13 cellular contexts compared by ENCODE assay signal in genomic region chr3:155231792-155232191, GRCh38.
A peak's percentile ranks its signal among the peaks of the same experiment; 100 is the strongest.
DNase-seq lines count a peak whose midpoint lies in the region; ATAC-seq, FAIRE-seq and TF ChIP-seq lines count a peak whose summit lies in the region.
"Had no signal": no experiment of that assay in that cellular context is flagged by ENCODE, and none has a peak within 500 bp of the region (broad histone marks: within the 10 kb centered on the region; RNA-seq: fewer than 3 reads in every experiment).

No MANE protein-coding gene starts in this region.

- no peaks in the 10 kb centered on the region for H3K27me3 Mint-ChIP-seq in Calu3 (ENCODE audit: unreplicated experiment)

- H3K27me3 ChIP-seq in mesenchymal stem cell (ENCODE audit: control insufficient read depth in 1 of 2, insufficient read depth in 1 of 2, low read length in 2 of 2) (no peaks in the 10 kb centered on the region), esophagus squamous epithelium (no peaks in the 10 kb centered on the region), MG63 (no peaks in the 10 kb centered on the region), pancreas (no peaks in the 10 kb centered on the region)

- no peak overlapping the region for H2AFZ ChIP-seq in mesenchymal stem cell (ENCODE audit: low read depth, low read length)

- H3K79me1 ChIP-seq in mesenchymal stem cell (replicated peaks; ENCODE audit: low read length, poor library complexity, severe bottlenecking) = no peaks in the 10 kb centered on the region

- H3K4ac ChIP-seq in mesenchymal stem cell (ENCODE audit: low read depth in 1 of 2, low read length in 2 of 2) = no peak overlapping the region

- no peak overlapping the region for H2AK5ac ChIP-seq in mesenchymal stem cell (ENCODE audit: low read length, severe bottlenecking)

- H3K14ac ChIP-seq in mesenchymal stem cell (ENCODE audit: low read length in 2 of 2) = no peak overlapping the region

- peaks cover 26% of the 10 kb centered on the region for H3K4me1 Mint-ChIP-seq in Calu3 (ENCODE audit: low read depth, unreplicated experiment)
- H3K4me1 Mint-ChIP-seq: activated naive CD8-positive, alpha-beta T cell treated with anti-CD3 and anti-CD28 coated beads, Interleukin-2, amount 10 ng/mL, durations not matched to agents 7 days and 5 days had no signal

- H3K27ac ChIP-seq in mesenchymal stem cell (ENCODE audit: low read length, poor library complexity, severe bottlenecking) (no peak overlapping the region), esophagus squamous epithelium (peak overlapping the region in 2 of 4 donors; percentile 64 to 68), pancreas (no peak overlapping the region)

- H3K4me3 ChIP-seq in mesenchymal stem cell (ENCODE audit: insufficient read depth in 1 of 2, low read depth in 1 of 2, low read length in 2 of 2) = no peak overlapping the region
- no peak overlapping the region for H3K4me3 ChIP-seq in esophagus squamous epithelium
- H3K4me3 ChIP-seq in MG63 = no peak overlapping the region
- H3K4me3 ChIP-seq in pancreas = no peak overlapping the region

- TF ChIP-seq POLR2A in esophagus squamous epithelium (IDR thresholded peaks at IDR 0.05) = no peak

- H2BK5ac ChIP-seq in mesenchymal stem cell (ENCODE audit: low read depth, low read length, poor library complexity, severe bottlenecking) = no peak overlapping the region

- H4K91ac ChIP-seq in mesenchymal stem cell (ENCODE audit: low read length) = no peak overlapping the region

- ATAC-seq in GM21515 (IDR thresholded peaks at IDR 0.05; ENCODE audit: unreplicated experiment) (peak; percentile 59), HG03432 (IDR thresholded peaks at IDR 0.05; ENCODE audit: unreplicated experiment) (peak; percentile 64), pancreas (no peak)
- ATAC-seq: activated CD4-positive, CD25-positive, alpha-beta regulatory T cell treated with anti-CD3 and anti-CD28 coated beads, Interleukin-2, amount 50 U/mL, for 24 hours had no signal

- H3K23ac ChIP-seq in mesenchymal stem cell (ENCODE audit: low read length in 2 of 2) = no peak overlapping the region

- no peak overlapping the region for H2BK15ac ChIP-seq in mesenchymal stem cell (ENCODE audit: low read depth, poor library complexity, severe bottlenecking)

- H4K8ac ChIP-seq in mesenchymal stem cell (ENCODE audit: low read length) = no peak overlapping the region

- no peak for DNase-seq in Calu3
- no peak for DNase-seq in mesenchymal stem cell
- DNase-seq in esophagus squamous epithelium (lab: John Stamatoyannopoulos, UW) = no peak
- no peak for DNase-seq in CD1c-positive myeloid dendritic cell (ENCODE audit: extremely low spot score)
- no peak for DNase-seq in MG63
- DNase-seq in pancreas = no peak
- DNase-seq: activated naive CD8-positive, alpha-beta T cell treated with anti-CD3 and anti-CD28 coated beads, Interleukin-2, amount 10 ng/mL, durations not matched to agents 7 days and 5 days; erythroblast; NCI-H2171; stimulated activated CD8-positive, alpha-beta memory T cell treated with anti-CD3 and anti-CD28 coated beads, Interleukin-4, amount 100 ng/mL, for 48 hours had no signal

- no peak overlapping the region for H3K4me2 ChIP-seq in mesenchymal stem cell (ENCODE audit: low read length, poor library complexity, severe bottlenecking)

- H3K4me3 Mint-ChIP-seq in Calu3 (ENCODE audit: low read depth, unreplicated experiment) = no peak overlapping the region
- H3K4me3 Mint-ChIP-seq: activated naive CD8-positive, alpha-beta T cell treated with anti-CD3 and anti-CD28 coated beads, Interleukin-2, amount 10 ng/mL, durations not matched to agents 7 days and 5 days had no signal

- 99% methylated on average over 2 of the region's 2 CpGs for WGBS in mesenchymal stem cell
- 74 to 94% methylated on average over 2 of the region's 2 CpGs for WGBS in esophagus squamous epithelium, 2 donors
- WGBS in pancreas, 2 donors = 96 to 100% methylated on average over 2 of the region's 2 CpGs

- peak overlapping the region; percentile 69 for H3K27ac Mint-ChIP-seq in Calu3 (ENCODE audit: unreplicated experiment)
- H3K27ac Mint-ChIP-seq: activated naive CD8-positive, alpha-beta T cell treated with anti-CD3 and anti-CD28 coated beads, Interleukin-2, amount 10 ng/mL, durations not matched to agents 7 days and 5 days had no signal

- intact Hi-C loops in Calu3 (cut with micrococcal nuclease; ENCODE audit: unreplicated experiment) (loop anchor here (2.0 kb wide), 1 partner anchor 91 kb away; no protein-coding TSS in a partner anchor), esophagus squamous epithelium (cut with DNase I) (no loop called here), pancreas (cut with DNase I) (no loop called here)

- peaks cover 5% of the 10 kb centered on the region for H3K36me3 Mint-ChIP-seq in Calu3 (ENCODE audit: insufficient read depth, unreplicated experiment)
- H3K36me3 Mint-ChIP-seq: activated naive CD8-positive, alpha-beta T cell treated with anti-CD3 and anti-CD28 coated beads, Interleukin-2, amount 10 ng/mL, durations not matched to agents 7 days and 5 days had no signal

- peak overlapping the region; percentile 13 for H3K9ac ChIP-seq in mesenchymal stem cell (ENCODE audit: low read length)

- H3K9me3 ChIP-seq in mesenchymal stem cell (ENCODE audit: control insufficient read depth, low read length) (peaks cover 4% of the 10 kb centered on the region), esophagus squamous epithelium (no peaks in the 10 kb centered on the region), MG63 (no peaks in the 10 kb centered on the region), pancreas (no peaks in the 10 kb centered on the region)

- H2BK12ac ChIP-seq in mesenchymal stem cell (ENCODE audit: low read length in 2 of 2) = no peak overlapping the region

- peaks cover 5% of the 10 kb centered on the region for H3K4me1 ChIP-seq in mesenchymal stem cell (ENCODE audit: control insufficient read depth, insufficient read depth, low read depth, low read length)
- H3K4me1 ChIP-seq in esophagus squamous epithelium = peaks cover 0 to 10% (median 4%) of the 10 kb centered on the region in 3 donors
- H3K4me1 ChIP-seq in pancreas = peaks cover 0 to 9% (median 5%) of the 10 kb centered on the region in 3 donors

- no peak for FAIRE-seq in pancreas (lab: Jason Lieb, UNC)

- no peaks in the 10 kb centered on the region for H3K9me3 Mint-ChIP-seq in Calu3 (ENCODE audit: low read depth, unreplicated experiment)
- H3K9me3 Mint-ChIP-seq: activated naive CD8-positive, alpha-beta T cell treated with anti-CD3 and anti-CD28 coated beads, Interleukin-2, amount 10 ng/mL, durations not matched to agents 7 days and 5 days had no signal

- peak overlapping the region in 1 of 2 experiments; percentile 64 for H3K18ac ChIP-seq in mesenchymal stem cell (ENCODE audit: low read depth in 1 of 2, low read length in 2 of 2)

- TF ChIP-seq CTCF in Calu3 (IDR thresholded peaks at IDR 0.05; ENCODE audit: unreplicated experiment) (no peak), esophagus squamous epithelium (IDR thresholded peaks at IDR 0.05) (no peak), pancreas (IDR thresholded peaks at IDR 0.05) (no peak)

- CTCF ChIA-PET in Calu3 (lab: Charles Lee) = interaction anchor here (1.2 kb wide), 1 partner anchor 72 kb away, joined by 4 read pairs; no protein-coding TSS in a partner anchor

- no peak overlapping the region for H2BK120ac ChIP-seq in mesenchymal stem cell (ENCODE audit: low read depth, low read length)

- no peaks in the 10 kb centered on the region for H3K36me3 ChIP-seq in mesenchymal stem cell (ENCODE audit: control insufficient read depth in 1 of 2, insufficient read depth in 2 of 2, low read depth in 1 of 2, low read length in 2 of 2)
- H3K36me3 ChIP-seq in esophagus squamous epithelium = no peaks in the 10 kb centered on the region
- no peaks in the 10 kb centered on the region for H3K36me3 ChIP-seq in MG63
- H3K36me3 ChIP-seq in pancreas = no peaks in the 10 kb centered on the region

- no TSS peak for BruUV-seq in Calu3 (replicated peaks; lab: Mats Ljungman, UMichigan)

Comparison
In these comparisons a context has a peak if more than half of its experiments do, and no peak if none do; other contexts are left out.
1. ATAC-seq: peak in GM21515 (single experiment) and HG03432 (single experiment); none in pancreas (0 of 4).